Comparison of ENCODE assay signal across 31 cellular contexts in the genomic region with DNA sequence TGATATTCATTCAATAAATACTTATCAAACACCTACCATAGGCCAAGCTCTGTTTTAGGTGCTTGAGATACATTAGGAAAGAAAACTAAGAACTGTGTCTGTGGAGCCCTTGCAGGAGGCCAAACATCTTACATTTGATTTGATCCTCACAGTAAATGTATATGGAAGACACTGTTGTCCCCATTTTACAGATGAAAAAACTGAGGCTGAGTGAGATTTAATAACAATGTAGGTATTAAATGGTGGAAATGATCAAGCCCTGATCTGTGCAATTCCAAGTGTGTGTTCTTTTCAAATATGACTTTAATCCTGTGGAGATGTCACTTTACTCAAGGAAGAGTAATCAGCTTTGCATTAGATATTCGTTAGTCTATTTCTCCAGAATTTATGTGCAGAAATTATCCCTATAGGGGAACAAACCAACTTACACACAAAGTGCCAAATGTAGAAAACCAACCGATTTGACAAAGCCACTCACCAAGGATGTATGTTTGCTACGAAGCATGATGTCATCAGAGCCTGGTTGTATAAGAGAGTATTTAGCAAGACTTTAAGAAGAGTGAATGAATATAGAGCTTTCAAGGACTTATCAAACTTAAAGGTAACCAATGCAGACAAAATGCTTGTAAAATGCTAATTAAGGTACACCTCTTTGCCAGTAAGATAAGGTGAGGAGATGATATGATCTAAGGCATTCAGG.
"Had no signal": no experiment of that assay in that cellular context is flagged by ENCODE, and none has a peak within 500 bp of the region (broad histone marks: within the 10 kb centered on the region; RNA-seq: fewer than 3 reads in every experiment).

No MANE protein-coding gene starts in this region.

- H3K36me3 ChIP-seq: adrenal gland, colonic mucosa, gastrocnemius medialis, heart left ventricle, WERI-Rb-1 had no signal

- H3K27ac ChIP-seq: adrenal gland, body of pancreas, colonic mucosa, foreskin keratinocyte, gastrocnemius medialis, heart left ventricle, WERI-Rb-1 had no signal

- DNase-seq: activated B cell treated with CpG ODN at 0.5 μM for 24 hours; activated CD4-positive, alpha-beta T cell treated with anti-CD3 and anti-CD28 coated beads for 48 hours; activated CD4-positive, alpha-beta T cell treated with anti-CD3 and anti-CD28 coated beads, Interleukin-2, amount 50 U/mL, for 1 hour; activated CD4-positive, alpha-beta T cell treated with anti-CD3 and anti-CD28 coated beads, Interleukin-2, amount 50 U/mL, for 48 hours; activated CD8-positive, alpha-beta memory T cell treated with anti-CD3 and anti-CD28 coated beads for 24 hours; activated CD8-positive, alpha-beta T cell treated with anti-CD3 and anti-CD28 coated beads for 36 hours; activated effector memory CD4-positive, alpha-beta T cell treated with anti-CD3 and anti-CD28 coated beads, Interleukin-2, amount 50 U/mL, for 16 hours; activated naive CD4-positive, alpha-beta T cell treated with anti-CD3 and anti-CD28 coated beads for 36 hours; activated naive CD8-positive, alpha-beta T cell treated with anti-CD3 and anti-CD28 coated beads for 36 hours; activated naive CD8-positive, alpha-beta T cell treated with anti-CD3 and anti-CD28 coated beads, Interleukin-2, amount 50 U/mL, for 24 hours; activated T-cell treated with anti-CD3 and anti-CD28 coated beads, Interleukin-2, amount 50 U/mL, for 4 hours; adrenal gland; amygdala; aorta; body of pancreas; central memory CD4-positive, alpha-beta T cell; cerebellar nuclear complex; colonic mucosa; effector CD8-positive, alpha-beta T cell; foreskin keratinocyte; gastrocnemius medialis; glutamatergic neuron; heart left ventricle; hypothalamus; T-helper 17 cell had no signal

- H3K9me3 ChIP-seq: adrenal gland, body of pancreas, colonic mucosa, gastrocnemius medialis, heart left ventricle had no signal

- ATAC-seq: activated CD4-positive, CD25-positive, alpha-beta regulatory T cell treated with anti-CD3 and anti-CD28 coated beads, Interleukin-2, amount 50 U/mL, for 24 hours; activated CD8-positive, alpha-beta T cell treated with anti-CD3 and anti-CD28 coated beads for 36 hours; activated naive CD8-positive, alpha-beta T cell treated with anti-CD3 and anti-CD28 coated beads, Interleukin-2, amount 50 U/mL, for 24 hours; activated T-cell treated with anti-CD3 and anti-CD28 coated beads, Interleukin-2, amount 50 U/mL, for 4 hours; activated T-helper 17 cell treated with anti-CD3 and anti-CD28 coated beads, Interleukin-2, amount 50 U/mL, for 72 hours; body of pancreas; esophagus mucosa; foreskin keratinocyte; gastrocnemius medialis; heart left ventricle; T-helper 17 cell had no signal

- H3K4me3 ChIP-seq: adrenal gland, body of pancreas, colonic mucosa, gastrocnemius medialis, heart left ventricle had no signal

- H3K4me1 ChIP-seq: adrenal gland, colonic mucosa, gastrocnemius medialis, heart left ventricle had no signal

- FAIRE-seq: endometrium, endothelial cell of umbilical vein had no signal

- H3K27me3 ChIP-seq: adrenal gland, body of pancreas, colonic mucosa, gastrocnemius medialis, heart left ventricle had no signal
